Comparison of ENCODE assay signal across 21 cellular contexts in the genomic region with DNA sequence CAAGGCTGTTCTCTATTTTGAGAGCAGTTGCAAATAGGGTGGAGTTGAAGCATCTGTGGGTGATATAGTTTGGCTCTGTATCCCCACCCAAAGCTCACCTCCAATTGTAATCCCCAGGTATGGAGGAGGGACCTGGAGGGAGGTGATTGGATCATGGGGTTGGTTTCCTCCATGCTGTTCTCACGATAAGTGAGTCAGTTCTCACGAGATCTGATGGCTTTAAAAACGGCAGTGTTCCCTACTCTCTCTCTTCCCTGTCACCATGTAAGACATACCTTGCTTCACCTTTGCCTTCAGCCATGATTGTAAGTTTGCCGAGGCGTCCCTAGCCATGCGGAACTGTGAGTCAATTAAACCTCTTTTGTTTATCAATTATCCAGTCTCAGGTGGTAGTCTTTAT.
"Had no signal": no experiment of that assay in that cellular context is flagged by ENCODE, and none has a peak within 500 bp of the region (broad histone marks: within the 10 kb centered on the region; RNA-seq: fewer than 3 reads in every experiment).

No MANE protein-coding gene starts in this region.

- H3K27me3 ChIP-seq: breast epithelium, SJSA1 had no signal

- H3K4me1 ChIP-seq: breast epithelium had no signal

- H3K9me3 ChIP-seq: breast epithelium, SJSA1 had no signal

- FAIRE-seq: RCC 7860 had no signal

- H3K36me3 ChIP-seq: breast epithelium, SJSA1 had no signal

- ATAC-seq: activated CD8-positive, alpha-beta memory T cell treated with anti-CD3 and anti-CD28 coated beads, Interleukin-2, amount 10 ng/mL, durations not matched to agents 7 days and 5 days; T-helper 17 cell had no signal

- H3K27ac ChIP-seq: SJSA1 had no signal

- DNase-seq: activated B cell treated with CpG ODN at 0.5 μM for 24 hours; activated CD4-positive, alpha-beta T cell treated with anti-CD3 and anti-CD28 coated beads for 1 hour; activated CD4-positive, alpha-beta T cell treated with anti-CD3 and anti-CD28 coated beads, Interleukin-2, amount 10 ng/mL, durations not matched to agents 24 days and 14 days; activated CD4-positive, alpha-beta T cell treated with anti-CD3 and anti-CD28 coated beads, Interleukin-2, amount 50 U/mL, for 48 hours; activated CD8-positive, alpha-beta memory T cell treated with anti-CD3 and anti-CD28 coated beads, Interleukin-2, amount 10 ng/mL, durations not matched to agents 7 days and 5 days; activated effector memory CD4-positive, alpha-beta T cell treated with Interleukin-2 at 50 U/mL for 16 hours; activated naive CD4-positive, alpha-beta T cell; activated T-cell treated with anti-CD3 and anti-CD28 coated beads, Interleukin-2, amount 50 U/mL, for 24 hours; central memory CD4-positive, alpha-beta T cell; Kasumi-1; NCI-H1105 treated with DMSO at 0.1 percent for 48 hours; NCI-H1436 treated with DMSO at 0.1 percent for 48 hours; NCI-H187; NCI-H2081; NCI-H524; SHP77; T-helper 17 cell; T-helper 9 cell had no signal

- H3K4me3 ChIP-seq: breast epithelium, SJSA1 had no signal
